8 cellular contexts compared by ENCODE assay signal in genomic region chr2:39124000-39124769, GRCh38. TPM values are rescaled to one million over a fixed set of nuclear protein-coding genes. Genes with fewer than 3 reads are reported as not detected.
DNase-seq lines count a peak whose midpoint lies in the region; ATAC-seq and TF ChIP-seq lines count a peak whose summit lies in the region.

No MANE protein-coding gene starts in this region.

- H3K27ac ChIP-seq in BLaER1 = peak overlapping the region; percentile 88

- no peaks in the 10 kb centered on the region for H3K27me3 Mint-ChIP-seq in chondrocyte (ENCODE audit: low read depth)

- H3K4me2 ChIP-seq in BLaER1 = peak overlapping the region; percentile 92

- H3K4me1 ChIP-seq in BLaER1 = peaks cover 44% of the 10 kb centered on the region

- ATAC-seq in HG03439 (IDR thresholded peaks at IDR 0.05; ENCODE audit: unreplicated experiment) = peak; percentile 64

- no peaks in the 10 kb centered on the region for H3K36me3 ChIP-seq in BLaER1

- H4K20me1 ChIP-seq in BLaER1 = peaks cover 10% of the 10 kb centered on the region

- H3K4me1 Mint-ChIP-seq in chondrocyte (ENCODE audit: low read depth) = peaks cover 45% of the 10 kb centered on the region

- peak; percentile 75 for TF ChIP-seq CTCF in chondrocyte (IDR thresholded peaks at IDR 0.05)

- H3K9me3 Mint-ChIP-seq in chondrocyte (ENCODE audit: low read depth) = no peaks in the 10 kb centered on the region

- peak overlapping the region; percentile 89 for H3K27ac Mint-ChIP-seq in chondrocyte (ENCODE audit: unreplicated experiment)

- no peaks in the 10 kb centered on the region for H3K36me3 Mint-ChIP-seq in chondrocyte (ENCODE audit: low read depth)

- peak overlapping the region; percentile 83 for H3K4me3 Mint-ChIP-seq in chondrocyte (ENCODE audit: unreplicated experiment)

- DNase-seq in GM19238 (ENCODE audit: insufficient read length, low spot score) (peak; percentile 81), NCI-H460 (ENCODE audit: extremely low read depth, low read depth) (peak; percentile 93), chondrocyte (ENCODE audit: low spot score) (peak; percentile 99), kidney tubule cell (ENCODE audit: low spot score) (peak; percentile 97)
- DNase-seq in activated CD4-positive, alpha-beta T cell treated with anti-CD3 and anti-CD28 coated beads for 24 hours (ENCODE audit: low read depth in 2 of 2) = peak; percentile 88 to 93
- DNase-seq in stimulated activated CD4-positive, alpha-beta T cell treated with anti-CD3 and anti-CD28 coated beads, Interleukin-1b, Interleukin-23, amount 100 ng/mL, for 1 hour (ENCODE audit: low read depth in 2 of 2) = peak; percentile 79 to 84

- H3K27me3 ChIP-seq in BLaER1 = no peaks in the 10 kb centered on the region

- H3K4me3 ChIP-seq in BLaER1 = peak overlapping the region; percentile 76

- no peaks in the 10 kb centered on the region for H3K9me3 ChIP-seq in BLaER1

- peak overlapping the region; percentile 83 for H3K9ac ChIP-seq in BLaER1

RNA-seq across cellular contexts. Expression of gene SOS1, which starts 3.3 kb away (rescaled TPM):
- total RNA-seq in NCI-H460 (2014; rRNA removed; shearing (Covaris generic)) = 19.0 and 21.2 TPM in 2 replicates
- 3.9 and 10.6 TPM in 2 replicates for polyA plus RNA-seq in NCI-H460 (2014; cell fraction: nucleus; rRNA removed)
- 37.2 to 43.4 TPM (median 40.2 TPM) in 3 replicates for total RNA-seq in chondrocyte

Comparison
In these comparisons a context has a peak if more than half of its experiments do, and no peak if none do; other contexts are left out.
1. Peak in every context shown above with its lines: DNase-seq, ATAC-seq, H3K4me3 ChIP-seq and H3K27ac ChIP-seq.